ENCODE assay signal across 15 cellular contexts in the genomic region with DNA sequence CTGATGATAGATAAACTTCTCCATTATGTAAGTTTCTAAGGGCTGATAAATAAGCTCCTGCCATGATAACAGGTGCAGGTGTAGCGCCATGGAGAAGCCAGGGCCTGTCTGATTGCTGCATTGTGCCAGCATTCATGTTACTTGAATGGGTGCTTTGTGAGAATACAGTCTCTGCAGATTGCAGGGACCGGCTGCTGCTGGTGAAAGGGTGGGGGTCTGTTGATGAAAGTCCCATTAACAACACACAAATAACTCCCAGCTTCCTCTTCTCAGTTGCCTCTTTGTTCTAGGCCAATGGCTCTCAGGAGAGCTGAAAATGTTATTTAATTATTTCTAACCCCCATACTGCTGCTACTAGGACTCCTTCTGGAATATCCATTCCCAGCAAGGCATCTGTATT.
DNase-seq lines count a peak whose midpoint lies in the region; ATAC-seq and TF ChIP-seq lines count a peak whose summit lies in the region.
"Had no signal": no experiment of that assay in that cellular context is flagged by ENCODE, and none has a peak within 500 bp of the region (broad histone marks: within the 10 kb centered on the region; RNA-seq: fewer than 3 reads in every experiment).

No MANE protein-coding gene starts in this region.

- no peak for ATAC-seq in GM21381 (IDR thresholded peaks at IDR 0.05; ENCODE audit: unreplicated experiment)
- ATAC-seq: K562 had no signal

- H3K27ac Mint-ChIP-seq in HFFc6, result no peak overlapping the region
- H3K27ac Mint-ChIP-seq: CD4-positive, alpha-beta T cell had no signal

- DNase-seq in NCI-H345 (lab: John Stamatoyannopoulos, UW) (peak; percentile 57), NCI-H345 treated with DMSO at 0.1 percent for 48 hours (lab: John Stamatoyannopoulos, UW; ENCODE audit: unreplicated experiment) (no peak), globus pallidus (ENCODE audit: low spot score) (peak; percentile 77), pons (ENCODE audit: low spot score) (peak; percentile 81), HFFc6 (no peak), SHP77 treated with DMSO at 0.1 percent for 48 hours (lab: John Stamatoyannopoulos, UW) (no peak), NCI-H524 (lab: John Stamatoyannopoulos, UW) (no peak)
- DNase-seq: Caco-2; CD4-positive, alpha-beta T cell; NCI-H1092 treated with DMSO at 0.1 percent for 48 hours; NCI-H187; NCI-H524 treated with DMSO at 0.1 percent for 48 hours; SW 1271 had no signal

- H3K4me1 Mint-ChIP-seq in HFFc6 (ENCODE audit: low read depth), result no peaks in the 10 kb centered on the region

- no peaks in the 10 kb centered on the region for H3K9me3 Mint-ChIP-seq in HFFc6
- H3K9me3 Mint-ChIP-seq: CD4-positive, alpha-beta T cell had no signal

- no peak overlapping the region for H3K4me3 Mint-ChIP-seq in HFFc6
- H3K4me3 Mint-ChIP-seq: CD4-positive, alpha-beta T cell had no signal

- no peak for TF ChIP-seq CTCF in HFFc6 (IDR thresholded peaks at IDR 0.05)

- no peaks in the 10 kb centered on the region for H3K36me3 Mint-ChIP-seq in HFFc6 (ENCODE audit: low read depth)

- H3K27me3 Mint-ChIP-seq in HFFc6 (ENCODE audit: insufficient read depth), result peaks cover 8% of the 10 kb centered on the region

Comparison
In these comparisons a context has a peak if more than half of its experiments do, and no peak if none do; other contexts are left out.
1. DNase-seq: peak in NCI-H345 (single experiment), globus pallidus (single experiment) and pons (single experiment); none in NCI-H345 treated with DMSO at 0.1 percent for 48 hours (single experiment), HFFc6 (single experiment), SHP77 treated with DMSO at 0.1 percent for 48 hours (single experiment) and NCI-H524 (0 of 2).